ENCODE assay signal across 30 cellular contexts in the genomic region with DNA sequence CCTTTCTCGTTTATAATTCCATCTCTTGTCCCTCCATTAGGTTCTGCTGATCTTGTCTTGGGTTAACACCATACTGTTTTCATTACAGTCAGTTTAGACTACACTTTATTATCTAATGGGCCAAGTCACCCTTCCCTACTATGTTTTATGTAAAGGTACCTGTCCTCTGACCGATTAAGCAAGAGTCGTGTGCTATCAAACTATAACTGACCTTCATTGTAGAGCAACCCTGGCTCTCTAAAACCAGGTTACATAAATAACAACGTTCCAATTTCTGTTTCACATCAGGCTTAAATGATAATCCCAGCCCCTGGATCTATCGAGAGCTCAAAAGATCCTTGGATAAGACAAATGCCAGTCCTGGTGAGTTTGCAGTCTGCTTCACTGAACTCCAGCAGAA.
"Had no signal": no experiment of that assay in that cellular context is flagged by ENCODE, and none has a peak within 500 bp of the region (broad histone marks: within the 10 kb centered on the region; RNA-seq: fewer than 3 reads in every experiment).

No MANE protein-coding gene starts in this region.

- H3K4me3 ChIP-seq: adrenal gland, body of pancreas, esophagus muscularis mucosa, gastrocnemius medialis had no signal

- FAIRE-seq: colon had no signal

- H3K4me3 Mint-ChIP-seq: activated CD4-positive, alpha-beta memory T cell treated with anti-CD3 and anti-CD28 coated beads for 36 hours; activated CD4-positive, alpha-beta T cell treated with anti-CD3 and anti-CD28 coated beads for 36 hours; activated CD4-positive, alpha-beta T cell treated with anti-CD3 and anti-CD28 coated beads, Interleukin-2, amount 10 ng/mL, durations not matched to agents 24 days and 14 days; activated CD8-positive, alpha-beta memory T cell treated with anti-CD3 and anti-CD28 coated beads, Interleukin-2, amount 10 ng/mL, durations not matched to agents 7 days and 5 days; activated CD8-positive, alpha-beta T cell treated with anti-CD3 and anti-CD28 coated beads, Interleukin-2, amount 10 ng/mL, durations not matched to agents 7 days and 5 days; activated naive CD4-positive, alpha-beta T cell treated with anti-CD3 and anti-CD28 coated beads, Interleukin-2, amount 10 ng/mL, durations not matched to agents 7 days and 5 days; activated T-cell treated with anti-CD3 and anti-CD28 coated beads, Interleukin-2, amount 50 U/mL, for 4 hours; activated T-helper 1 cell treated with anti-CD3 and anti-CD28 coated beads, Interleukin-12 subunit alpha, Interleukin-12 subunit beta, Interleukin-2, Interleukin-4 antibody, amounts not matched to agents 30 ng/mL and 10 ng/mL and 1 ng/mL, durations not matched to agents 14 hours and 24 hours and 36 hours; effector memory CD8-positive, alpha-beta T cell had no signal

- H3K4me1 ChIP-seq: adrenal gland, body of pancreas, esophagus muscularis mucosa, foreskin keratinocyte, gastrocnemius medialis had no signal

- DNase-seq: activated CD4-positive, alpha-beta memory T cell treated with anti-CD3 and anti-CD28 coated beads for 36 hours; activated CD4-positive, alpha-beta T cell treated with anti-CD3 and anti-CD28 coated beads for 36 hours; activated CD4-positive, alpha-beta T cell treated with anti-CD3 and anti-CD28 coated beads, Interleukin-2, amount 10 ng/mL, durations not matched to agents 24 days and 14 days; activated CD4-positive, CD25-positive, alpha-beta regulatory T cell; activated CD4-positive, CD25-positive, alpha-beta regulatory T cell treated with anti-CD3 and anti-CD28 coated beads, Interleukin-2, amount 50 U/mL, for 72 hours; activated CD8-positive, alpha-beta memory T cell treated with anti-CD3 and anti-CD28 coated beads, Interleukin-2, amount 10 ng/mL, durations not matched to agents 7 days and 5 days; activated CD8-positive, alpha-beta memory T cell treated with anti-CD3 and anti-CD28 coated beads, Interleukin-2, amount 50 U/mL, for 4 hours; activated CD8-positive, alpha-beta T cell treated with anti-CD3 and anti-CD28 coated beads, Interleukin-2, amount 10 ng/mL, durations not matched to agents 7 days and 5 days; activated effector memory CD4-positive, alpha-beta T cell treated with anti-CD3 and anti-CD28 coated beads, Interleukin-2, amount 50 U/mL, for 16 hours; activated naive CD4-positive, alpha-beta T cell treated with anti-CD3 and anti-CD28 coated beads, Interleukin-2, amount 10 ng/mL, durations not matched to agents 7 days and 5 days; activated T-cell treated with anti-CD3 and anti-CD28 coated beads for 4 hours; activated T-cell treated with anti-CD3 and anti-CD28 coated beads, Interleukin-2, amount 50 U/mL, for 4 hours; amygdala; aorta; body of pancreas; caudate nucleus; cortex of kidney; dermis blood vessel endothelial cell; effector CD4-positive, alpha-beta T cell; effector memory CD8-positive, alpha-beta T cell; erythroblast; foreskin keratinocyte; gastrocnemius medialis; T-helper 1 cell; T-helper 2 cell had no signal

- H3K27me3 ChIP-seq: adrenal gland, body of pancreas, foreskin keratinocyte, gastrocnemius medialis had no signal

- H3K9me3 ChIP-seq: adrenal gland, body of pancreas, gastrocnemius medialis had no signal

- ATAC-seq: activated CD4-positive, alpha-beta T cell treated with anti-CD3 and anti-CD28 coated beads for 36 hours; activated CD8-positive, alpha-beta memory T cell treated with anti-CD3 and anti-CD28 coated beads, Interleukin-2, amount 10 ng/mL, durations not matched to agents 7 days and 5 days; activated CD8-positive, alpha-beta T cell treated with anti-CD3 and anti-CD28 coated beads, Interleukin-2, amount 10 ng/mL, durations not matched to agents 7 days and 5 days; activated T-cell treated with anti-CD3 and anti-CD28 coated beads, Interleukin-2, amount 50 U/mL, for 4 hours; body of pancreas; effector memory CD8-positive, alpha-beta T cell; foreskin keratinocyte; gastrocnemius medialis; SK-N-SH treated with all-trans-retinoic acid at 6 μM for 48 hours had no signal

- H3K27ac ChIP-seq: adrenal gland, body of pancreas, esophagus muscularis mucosa, foreskin keratinocyte, gastrocnemius medialis had no signal

- H3K36me3 ChIP-seq: adrenal gland, gastrocnemius medialis had no signal

- H3K27me3 Mint-ChIP-seq: activated CD4-positive, alpha-beta memory T cell treated with anti-CD3 and anti-CD28 coated beads for 36 hours; activated CD4-positive, alpha-beta T cell treated with anti-CD3 and anti-CD28 coated beads for 36 hours; activated CD4-positive, alpha-beta T cell treated with anti-CD3 and anti-CD28 coated beads, Interleukin-2, amount 10 ng/mL, durations not matched to agents 24 days and 14 days; activated CD8-positive, alpha-beta memory T cell treated with anti-CD3 and anti-CD28 coated beads, Interleukin-2, amount 10 ng/mL, durations not matched to agents 7 days and 5 days; activated naive CD4-positive, alpha-beta T cell treated with anti-CD3 and anti-CD28 coated beads, Interleukin-2, amount 10 ng/mL, durations not matched to agents 7 days and 5 days; effector memory CD8-positive, alpha-beta T cell had no signal

- H3K27ac Mint-ChIP-seq: activated CD4-positive, alpha-beta memory T cell treated with anti-CD3 and anti-CD28 coated beads for 36 hours; activated CD4-positive, alpha-beta T cell treated with anti-CD3 and anti-CD28 coated beads for 36 hours; activated CD4-positive, alpha-beta T cell treated with anti-CD3 and anti-CD28 coated beads, Interleukin-2, amount 10 ng/mL, durations not matched to agents 24 days and 14 days; activated CD8-positive, alpha-beta memory T cell treated with anti-CD3 and anti-CD28 coated beads, Interleukin-2, amount 10 ng/mL, durations not matched to agents 7 days and 5 days; activated CD8-positive, alpha-beta T cell treated with anti-CD3 and anti-CD28 coated beads, Interleukin-2, amount 10 ng/mL, durations not matched to agents 7 days and 5 days; activated naive CD4-positive, alpha-beta T cell treated with anti-CD3 and anti-CD28 coated beads, Interleukin-2, amount 10 ng/mL, durations not matched to agents 7 days and 5 days; activated T-helper 1 cell treated with anti-CD3 and anti-CD28 coated beads, Interleukin-12 subunit alpha, Interleukin-12 subunit beta, Interleukin-2, Interleukin-4 antibody, amounts not matched to agents 30 ng/mL and 10 ng/mL and 1 ng/mL, durations not matched to agents 14 hours and 24 hours and 36 hours; effector memory CD8-positive, alpha-beta T cell had no signal
